Comparison of ENCODE assay signal across 10 cellular contexts in genomic region chr2:3633089-3633981, GRCh38. TPM values are rescaled to one million over a fixed set of nuclear protein-coding genes. Genes with fewer than 3 reads are reported as not detected.
DNase-seq lines count a peak whose midpoint lies in the region; ATAC-seq and TF ChIP-seq lines count a peak whose summit lies in the region.
"Had no signal": no experiment of that assay in that cellular context is flagged by ENCODE, and none has a peak within 500 bp of the region (broad histone marks: within the 10 kb centered on the region; RNA-seq: fewer than 3 reads in every experiment).

No MANE protein-coding gene starts in this region.

- DNase-seq in HCEC 1CT: peak; percentile 35
- DNase-seq in NCI-H2171 treated with DMSO at 0.1 percent for 48 hours (lab: John Stamatoyannopoulos, UW): peak; percentile 98
- peak; percentile 72 for DNase-seq in chondrocyte (ENCODE audit: low spot score)
- peak; percentile 84 for DNase-seq in osteocyte (ENCODE audit: extremely low spot score, unreplicated experiment)
- no peak for DNase-seq in GM19240 (ENCODE audit: insufficient read length, low spot score)
- DNase-seq in activated CD4-positive, alpha-beta T cell treated with anti-CD3 and anti-CD28 coated beads, Interleukin-2, amount 10 ng/mL, durations not matched to agents 7 days and 5 days: no peak
- DNase-seq: glutamatergic neuron, NCI-H345 had no signal

- POLR2A ChIA-PET in activated CD4-positive, alpha-beta T cell treated with anti-CD3 and anti-CD28 coated beads, Interleukin-2, amount 10 ng/mL, durations not matched to agents 7 days and 5 days (lab: Charles Lee): no interaction called here

- H3K27ac Mint-ChIP-seq in chondrocyte (ENCODE audit: unreplicated experiment): no peak overlapping the region
- no peak overlapping the region for H3K27ac Mint-ChIP-seq in osteocyte (ENCODE audit: unreplicated experiment)
- H3K27ac Mint-ChIP-seq in activated CD4-positive, alpha-beta T cell treated with anti-CD3 and anti-CD28 coated beads, Interleukin-2, amount 10 ng/mL, durations not matched to agents 7 days and 5 days: no peak overlapping the region
- H3K27ac Mint-ChIP-seq: T-helper 1 cell treated with Interleukin-12 subunit alpha and Interleukin-12 subunit beta and Interleukin-4 antibody, amounts not matched to agents 30 μg/mL and 1 μg/mL, for 36 hours had no signal

- no peaks in the 10 kb centered on the region for H3K36me3 Mint-ChIP-seq in chondrocyte (ENCODE audit: low read depth)
- H3K36me3 Mint-ChIP-seq in osteocyte (ENCODE audit: unreplicated experiment): no peaks in the 10 kb centered on the region
- no peaks in the 10 kb centered on the region for H3K36me3 Mint-ChIP-seq in activated CD4-positive, alpha-beta T cell treated with anti-CD3 and anti-CD28 coated beads, Interleukin-2, amount 10 ng/mL, durations not matched to agents 7 days and 5 days (ENCODE audit: low read depth)

- TF ChIP-seq CTCF in chondrocyte (IDR thresholded peaks at IDR 0.05) (no peak), osteocyte (IDR thresholded peaks at IDR 0.05) (no peak)

- no peaks in the 10 kb centered on the region for H3K4me1 Mint-ChIP-seq in chondrocyte (ENCODE audit: low read depth)
- H3K4me1 Mint-ChIP-seq in osteocyte (ENCODE audit: unreplicated experiment): no peaks in the 10 kb centered on the region
- H3K4me1 Mint-ChIP-seq in activated CD4-positive, alpha-beta T cell treated with anti-CD3 and anti-CD28 coated beads, Interleukin-2, amount 10 ng/mL, durations not matched to agents 7 days and 5 days: no peaks in the 10 kb centered on the region

- H3K4me3 Mint-ChIP-seq in chondrocyte (ENCODE audit: unreplicated experiment): no peak overlapping the region
- H3K4me3 Mint-ChIP-seq in osteocyte (ENCODE audit: unreplicated experiment): no peak overlapping the region
- no peak overlapping the region for H3K4me3 Mint-ChIP-seq in activated CD4-positive, alpha-beta T cell treated with anti-CD3 and anti-CD28 coated beads, Interleukin-2, amount 10 ng/mL, durations not matched to agents 7 days and 5 days
- H3K4me3 Mint-ChIP-seq: T-helper 1 cell treated with Interleukin-12 subunit alpha and Interleukin-12 subunit beta and Interleukin-4 antibody, amounts not matched to agents 30 μg/mL and 1 μg/mL, for 36 hours had no signal

- H3K9me3 Mint-ChIP-seq in chondrocyte (ENCODE audit: low read depth): no peaks in the 10 kb centered on the region
- H3K9me3 Mint-ChIP-seq in osteocyte (ENCODE audit: unreplicated experiment): no peaks in the 10 kb centered on the region
- no peaks in the 10 kb centered on the region for H3K9me3 Mint-ChIP-seq in activated CD4-positive, alpha-beta T cell treated with anti-CD3 and anti-CD28 coated beads, Interleukin-2, amount 10 ng/mL, durations not matched to agents 7 days and 5 days
- H3K9me3 Mint-ChIP-seq: T-helper 1 cell treated with Interleukin-12 subunit alpha and Interleukin-12 subunit beta and Interleukin-4 antibody, amounts not matched to agents 30 μg/mL and 1 μg/mL, for 36 hours had no signal

- H3K27me3 Mint-ChIP-seq in chondrocyte (ENCODE audit: low read depth) (peaks cover 33% of the 10 kb centered on the region), osteocyte (ENCODE audit: unreplicated experiment) (no peaks in the 10 kb centered on the region)
- no peaks in the 10 kb centered on the region for H3K27me3 Mint-ChIP-seq in activated CD4-positive, alpha-beta T cell treated with anti-CD3 and anti-CD28 coated beads, Interleukin-2, amount 10 ng/mL, durations not matched to agents 7 days and 5 days

- no peak for ATAC-seq in HG02840 (IDR thresholded peaks at IDR 0.05; ENCODE audit: low FRiP score, unreplicated experiment)

- CTCF ChIA-PET in activated CD4-positive, alpha-beta T cell treated with anti-CD3 and anti-CD28 coated beads, Interleukin-2, amount 10 ng/mL, durations not matched to agents 7 days and 5 days (lab: Charles Lee): interaction anchor here (0.7 kb wide), 1 partner anchor 14 kb away, joined by 3 read pairs; no protein-coding TSS in a partner anchor

RNA-seq across cellular contexts. Expression of gene ALLC, which starts 24.7 kb away (rescaled TPM):
- total RNA-seq in chondrocyte: not detected in 3 replicates
- not detected in 2 replicates for total RNA-seq in osteocyte
- not detected for total RNA-seq in activated CD4-positive, alpha-beta T cell treated with anti-CD3 and anti-CD28 coated beads, Interleukin-2, amount 10 ng/mL, durations not matched to agents 7 days and 5 days

RNA-seq across cellular contexts. Expression of gene COLEC11, which starts 38.4 kb away (rescaled TPM):
- total RNA-seq in chondrocyte (not detected in 3 replicates), osteocyte (not detected in 2 replicates)
- total RNA-seq in activated CD4-positive, alpha-beta T cell treated with anti-CD3 and anti-CD28 coated beads, Interleukin-2, amount 10 ng/mL, durations not matched to agents 7 days and 5 days: under 1 TPM in 1 of 2 experiments, not detected in 1; 0.35 TPM

RNA-seq across cellular contexts. Expression of gene RPS7, which starts 58.3 kb away (rescaled TPM):
- total RNA-seq in chondrocyte (724 to 826 TPM (median 808 TPM) in 3 replicates), osteocyte (1,082 and 1,101 TPM in 2 replicates)
- total RNA-seq in activated CD4-positive, alpha-beta T cell treated with anti-CD3 and anti-CD28 coated beads, Interleukin-2, amount 10 ng/mL, durations not matched to agents 7 days and 5 days: 1,000 to 10,000 TPM; 1,311 to 1,331 TPM

Comparison
In these comparisons a context has a peak if more than half of its experiments do, and no peak if none do; other contexts are left out.
1. DNase-seq: peak in HCEC 1CT (single experiment), NCI-H2171 treated with DMSO at 0.1 percent for 48 hours (single experiment), chondrocyte (single experiment) and osteocyte (single experiment); none in GM19240 (single experiment) and activated CD4-positive, alpha-beta T cell treated with anti-CD3 and anti-CD28 coated beads, Interleukin-2, amount 10 ng/mL, durations not matched to agents 7 days and 5 days (single experiment).